In genomic region chr2:161592713-161593112, GRCh38 we compare ENCODE assay signal across 6 cellular contexts. TPM values are rescaled to one million over a fixed set of nuclear protein-coding genes. Genes with fewer than 3 reads are reported as not detected.
"Had no signal": no experiment of that assay in that cellular context is flagged by ENCODE, and none has a peak within 500 bp of the region (broad histone marks: within the 10 kb centered on the region; RNA-seq: fewer than 3 reads in every experiment).

No MANE protein-coding gene starts in this region.

- H3K4me2 ChIP-seq: GM23338 had no signal

- H3K4me3 ChIP-seq: GM23338 had no signal

- H3K4me3 Mint-ChIP-seq: GM23338, H9 had no signal

- H3K9me3 Mint-ChIP-seq: GM23338, H9 had no signal

- DNase-seq: H9, HCEC 1CT, IMR-90, KBM-7 had no signal

- ATAC-seq: GM23338 had no signal

- H3K4me1 Mint-ChIP-seq: GM23338, H9 had no signal

- H3K27ac Mint-ChIP-seq: GM23338, H9 had no signal

- H2AFZ ChIP-seq: GM23338 had no signal

RNA-seq across cellular contexts. Expression of gene SLC4A10, which starts 31.5 kb away (rescaled TPM):
- total RNA-seq: HT-29, IMR-90 had no signal
- polyA plus RNA-seq: IMR-90 had no signal
